ENCODE assay signal across 12 cellular contexts in genomic region chr15:36172970-36173369, GRCh38.
DNase-seq lines count a peak whose midpoint lies in the region; TF ChIP-seq lines count a peak whose summit lies in the region.
"Had no signal": no experiment of that assay in that cellular context is flagged by ENCODE, and none has a peak within 500 bp of the region (broad histone marks: within the 10 kb centered on the region; RNA-seq: fewer than 3 reads in every experiment).

No MANE protein-coding gene starts in this region.

- TF ChIP-seq CTCF in AG10803 (conservative IDR thresholded peaks at IDR 0.05; ENCODE audit: low read length) (no peak), HEK293 (tag by site-specific recombination; IDR thresholded peaks at IDR 0.05) (no peak), cardiac fibroblast (IDR thresholded peaks at IDR 0.05; ENCODE audit: low read depth, low read length) (no peak)

- CTCF ChIA-PET in HEK293 (lab: Yijun Ruan, JAX), result no interaction called here

- H3K9me3 ChIP-seq in HEK293 (ENCODE audit: control insufficient read depth, insufficient read depth, low read depth, low read length), result no peaks in the 10 kb centered on the region
- H3K9me3 ChIP-seq: Caco-2 had no signal

- H3K4me1 ChIP-seq in HEK293 (ENCODE audit: control insufficient read depth, insufficient read depth, low read length), result peaks cover 12% of the 10 kb centered on the region; the same call in 1 of the 2 replicates
- H3K4me1 ChIP-seq: Caco-2 had no signal

- DNase-seq in AG10803 (ENCODE audit: low read depth), result peak; percentile 3
- DNase-seq in cardiac fibroblast (ENCODE audit: low read depth in 2 of 2), result peak; percentile 20 to 25
- peak; percentile 46 for DNase-seq in skeletal muscle cell (ENCODE audit: low read depth)
- no peak for DNase-seq in NCI-H1436 treated with DMSO at 0.1 percent for 48 hours (lab: John Stamatoyannopoulos, UW)
- DNase-seq in NCI-H1092 treated with DMSO at 0.1 percent for 48 hours (lab: John Stamatoyannopoulos, UW), result no peak
- DNase-seq in ecto neural progenitor cell (ENCODE audit: low spot score), result no peak
- DNase-seq: Caco-2; CD8-positive, alpha-beta memory T cell; DMS53; GF-D8 had no signal

- POLR2A ChIA-PET in HEK293 (lab: Yijun Ruan, JAX), result no interaction called here

- H3K36me3 ChIP-seq in HEK293 (ENCODE audit: control insufficient read depth in 2 of 2, insufficient read depth in 1 of 2, low read length in 2 of 2), result no peaks in the 10 kb centered on the region

- H3K4me3 ChIP-seq in AG10803 (ENCODE audit: low read length) (no peak overlapping the region), HEK293 (ENCODE audit: low read depth, low read length) (no peak overlapping the region), cardiac fibroblast (replicated peaks in 1 of 2; ENCODE audit: low read depth in 2 of 2, low read length in 2 of 2) (no peak overlapping the region), skeletal muscle cell (ENCODE audit: low read depth, low read length) (no peak overlapping the region)

- no peak overlapping the region for H3K27ac ChIP-seq in HEK293 (ENCODE audit: extremely low read depth, low read depth, low read length)
- H3K27ac ChIP-seq: HL-60 had no signal

TF ChIP-seq in HEK293, 187 proteins besides CTCF, POLR2A, EP300 and RAD21:
- peak; percentile 7; the same call in 1 of the 2 replicates for TF ChIP-seq FEZF1 (tag by site-specific recombination; IDR thresholded peaks at IDR 0.05)
- TF ChIP-seq ZSCAN5A (tag by site-specific recombination; IDR thresholded peaks at IDR 0.05), result no peak
- TF ChIP-seq ZNF639 (tag by site-specific recombination; IDR thresholded peaks at IDR 0.05), result no peak

Comparison
In these comparisons a context has a peak if more than half of its experiments do, and no peak if none do; other contexts are left out.
1. DNase-seq: peak in AG10803 (single experiment), cardiac fibroblast (2 of 2) and skeletal muscle cell (single experiment); none in NCI-H1436 treated with DMSO at 0.1 percent for 48 hours (single experiment), NCI-H1092 treated with DMSO at 0.1 percent for 48 hours (single experiment) and ecto neural progenitor cell (single experiment).